In genomic region chr6:36875250-36875633, GRCh38 we compare ENCODE assay signal across 8 cellular contexts. TPM values are rescaled to one million over a fixed set of nuclear protein-coding genes. Genes with fewer than 3 reads are reported as not detected.
DNase-seq lines count a peak whose midpoint lies in the region; ATAC-seq and TF ChIP-seq lines count a peak whose summit lies in the region.

No MANE protein-coding gene starts in this region.

- no peak for DNase-seq in GM23248
- no peak for DNase-seq in fibroblast of the aortic adventitia (ENCODE audit: low read depth)
- DNase-seq in gastrocnemius medialis, result no peak
- no peak for DNase-seq in C1 segment of cervical spinal cord (lab: John Stamatoyannopoulos, UW)
- DNase-seq in omental fat pad (ENCODE audit: low spot score), result no peak
- DNase-seq in NCI-H187 treated with DMSO at 0.1 percent for 48 hours (lab: John Stamatoyannopoulos, UW), result no peak

- in situ Hi-C loops in GM23248 (cut with MboI) (loop anchor here (25.0 kb wide), 1 partner anchor 337 kb away; no protein-coding TSS in a partner anchor), gastrocnemius medialis (cut with MboI; ENCODE audit: low sequenced_read_pairs in 4 of 4) (loop anchor here in 2 of 4 donors (25.0 kb wide), 2 partner anchors 137 to 337 kb away; partner anchors contain the start of gene FGD2 (in 1 of the 2))

- H3K27me3 ChIP-seq in GM23248 (replicated peaks; ENCODE audit: insufficient read depth) (no peaks in the 10 kb centered on the region), SU-DHL-6 (ENCODE audit: low read length) (no peaks in the 10 kb centered on the region), gastrocnemius medialis (no peaks in the 10 kb centered on the region)

- H3K4me3 ChIP-seq in GM23248 (peak overlapping the region; percentile 97), SU-DHL-6 (ENCODE audit: insufficient read depth, low read length, poor library complexity, severe bottlenecking) (peak overlapping the region; percentile 82), fibroblast of the aortic adventitia (ENCODE audit: low read depth, low read length) (peak overlapping the region; percentile 99), gastrocnemius medialis (peak overlapping the region; percentile 74 to 98 (median 91))

- H3K27ac ChIP-seq in GM23248 (peak overlapping the region; percentile 91), SU-DHL-6 (ENCODE audit: low read depth, low read length) (peak overlapping the region; percentile 80), gastrocnemius medialis (peak overlapping the region; percentile 81 to 93 (median 88))

- H3K36me3 ChIP-seq in GM23248 (ENCODE audit: low read depth), result peaks cover 4% of the 10 kb centered on the region; the same call in 1 of the 2 replicates
- peaks cover 14% of the 10 kb centered on the region for H3K36me3 ChIP-seq in SU-DHL-6 (ENCODE audit: low read length)
- H3K36me3 ChIP-seq in gastrocnemius medialis, result peaks cover 0 to 3% of the 10 kb centered on the region in 2 donors

- intact Hi-C loops in gastrocnemius medialis (cut with DNase I; ENCODE audit: low total_unique reads), result no loop called here

- no peaks in the 10 kb centered on the region for H3K9me2 ChIP-seq in GM23248 (ENCODE audit: insufficient read depth)
- H3K9me2 ChIP-seq in SU-DHL-6 (replicated peaks; ENCODE audit: insufficient read depth, low read length), result no peaks in the 10 kb centered on the region

- no peaks in the 10 kb centered on the region for H3K9me3 ChIP-seq in GM23248 (ENCODE audit: low read depth)
- H3K9me3 ChIP-seq in SU-DHL-6 (ENCODE audit: insufficient read depth, low read length), result no peaks in the 10 kb centered on the region
- no peaks in the 10 kb centered on the region for H3K9me3 ChIP-seq in gastrocnemius medialis

- H4K20me1 ChIP-seq in GM23248 (ENCODE audit: insufficient read depth) (no peaks in the 10 kb centered on the region), SU-DHL-6 (ENCODE audit: low read depth, low read length) (no peaks in the 10 kb centered on the region)

- H3K4me1 ChIP-seq in GM23248 (ENCODE audit: insufficient read depth), result peaks cover 13% of the 10 kb centered on the region
- peaks cover 11 to 20% of the 10 kb centered on the region in 2 donors for H3K4me1 ChIP-seq in gastrocnemius medialis

- H3K4me2 ChIP-seq in GM23248 (ENCODE audit: unreplicated experiment) (peak overlapping the region; percentile 91), SU-DHL-6 (ENCODE audit: low read depth, low read length, poor library complexity, severe bottlenecking) (peak overlapping the region; percentile 86)

- WGBS in GM23248 (ENCODE audit: low coverage in 1 of 2, low lambda C conversion rate in 2 of 2, missing lambda C conversion rate in 2 of 2), 2 experiments, result 32 to 40% methylated on average over 6 of the region's 6 CpGs

- no peak for TF ChIP-seq POLR2A in gastrocnemius medialis (IDR thresholded peaks at IDR 0.05)

- H3F3A ChIP-seq in GM23248 (ENCODE audit: insufficient read depth) (peaks cover 9% of the 10 kb centered on the region; the same call in 1 of the 2 replicates), SU-DHL-6 (ENCODE audit: insufficient read depth) (peaks cover 9% of the 10 kb centered on the region; the same call in 1 of the 2 replicates)

- H3K79me2 ChIP-seq in GM23248 (ENCODE audit: insufficient read depth) (peaks cover 21% of the 10 kb centered on the region), SU-DHL-6 (ENCODE audit: insufficient read depth, low read length) (peaks cover 43% of the 10 kb centered on the region)

- ATAC-seq in gastrocnemius medialis, result no peak
- ATAC-seq in HG02884 (IDR thresholded peaks at IDR 0.05; ENCODE audit: unreplicated experiment), result no peak
- ATAC-seq in omental fat pad (ENCODE audit: low FRiP score), result no peak

- H3K9ac ChIP-seq in GM23248 (peak overlapping the region; percentile 94), SU-DHL-6 (ENCODE audit: low read length) (peak overlapping the region; percentile 85)

- no peak for TF ChIP-seq CTCF in SU-DHL-6 (IDR thresholded peaks at IDR 0.05; ENCODE audit: insufficient read depth, low read length, poor library complexity, severe bottlenecking)
- TF ChIP-seq CTCF in fibroblast of the aortic adventitia (IDR thresholded peaks at IDR 0.05; ENCODE audit: insufficient read depth, low read length), result no peak
- TF ChIP-seq CTCF in gastrocnemius medialis (IDR thresholded peaks at IDR 0.05 in 4 of 5, conservative IDR thresholded peaks at IDR 0.05 in 1 of 5), result no peak
- no peak for TF ChIP-seq CTCF in omental fat pad (IDR thresholded peaks at IDR 0.05)

- peak overlapping the region; percentile 100 for H2AFZ ChIP-seq in GM23248
- peak overlapping the region; percentile 96 for H2AFZ ChIP-seq in SU-DHL-6 (ENCODE audit: low read depth, low read length, severe bottlenecking)

RNA-seq across cellular contexts. Expression of gene PPIL1, which starts 0.6 kb away (rescaled TPM):
- 20.4 and 36.3 TPM in 2 replicates for total RNA-seq in GM23248 (2014; rRNA removed; shearing (Covaris generic))
- polyA plus RNA-seq in GM23248 (2016; fragmentation: Nextera tagmentation; extraction: Ambion mirVana), result 27.1 and 30.5 TPM in 2 replicates
- total RNA-seq in fibroblast of the aortic adventitia (ENCODE audit: low replicate concordance) (11.4 and 36.9 TPM in 2 replicates), gastrocnemius medialis (10 to 100 TPM in 3 of 4 donors, 1 to 10 TPM in 1; 5.4 to 18.7 (median 16.8) TPM), omental fat pad (10 to 100 TPM; 17.5 to 31.6 (median 20.9) TPM)

RNA-seq across cellular contexts. Expression of gene C6orf89, which starts 10.5 kb away (rescaled TPM):
- total RNA-seq in GM23248 (2014; rRNA removed; shearing (Covaris generic)), result 84.0 and 85.5 TPM in 2 replicates
- 73.8 and 73.9 TPM in 2 replicates for polyA plus RNA-seq in GM23248 (2016; fragmentation: Nextera tagmentation; extraction: Ambion mirVana)
- total RNA-seq in fibroblast of the aortic adventitia (ENCODE audit: low replicate concordance) (23.8 and 58.2 TPM in 2 replicates), gastrocnemius medialis (10 to 100 TPM; 30.8 to 53.2 (median 38.8) TPM), omental fat pad (10 to 100 TPM; 40.2 to 53.0 (median 46.0) TPM)

RNA-seq across cellular contexts. Expression of gene CPNE5, which starts 36.0 kb away (rescaled TPM):
- 0.63 TPM in 1 of 2 replicates, not detected in the other for total RNA-seq in GM23248 (2014; rRNA removed; shearing (Covaris generic))
- 0.14 and 0.23 TPM in 2 replicates for polyA plus RNA-seq in GM23248 (2016; fragmentation: Nextera tagmentation; extraction: Ambion mirVana)
- total RNA-seq in fibroblast of the aortic adventitia (ENCODE audit: low replicate concordance) (0.16 and 0.18 TPM in 2 replicates), gastrocnemius medialis (under 1 TPM in 1 of 4 donors, not detected in 3; 0.11 TPM), omental fat pad (10 to 100 TPM in 1 of 4 donors, 1 to 10 TPM in 2, under 1 TPM in 1; 0.47 to 20.3 (median 7.6) TPM)
